ENCODE assay signal across 8 cellular contexts in the genomic region with DNA sequence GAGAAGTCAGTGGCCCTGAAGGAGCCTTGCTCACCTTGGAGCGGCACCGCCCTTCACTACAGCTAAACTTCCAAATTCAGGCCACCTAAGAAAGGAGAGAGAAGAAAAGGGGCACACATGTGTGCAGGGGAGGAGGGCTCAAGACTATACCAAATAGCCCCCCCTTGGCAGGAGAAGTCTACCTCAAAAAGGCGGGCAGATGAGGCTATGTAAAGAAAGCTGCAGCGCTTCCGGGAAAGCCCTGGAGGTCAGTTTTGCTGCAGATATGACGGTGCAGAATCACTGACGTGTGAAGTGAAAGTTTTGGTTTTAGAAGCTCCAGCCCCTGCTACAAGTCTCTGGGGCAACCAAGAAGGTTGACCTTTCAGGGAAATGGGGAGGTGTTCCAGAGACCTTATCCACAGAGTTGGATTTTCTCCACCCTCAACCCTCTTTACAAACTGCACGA. TPM values are rescaled to one million over a fixed set of nuclear protein-coding genes. Genes with fewer than 3 reads are reported as not detected.
DNase-seq lines count a peak whose midpoint lies in the region; ATAC-seq, FAIRE-seq and TF ChIP-seq lines count a peak whose summit lies in the region.

No MANE protein-coding gene starts in this region.

- peak; percentile 31 for ATAC-seq in HG03175 (IDR thresholded peaks at IDR 0.05; ENCODE audit: unreplicated experiment)
- ATAC-seq in stimulated activated naive CD8-positive, alpha-beta T cell treated with anti-CD3 and anti-CD28 coated beads, Interleukin-15, Interleukin-2, amounts not matched to agents 100 U/mL and 50 U/mL, for 24 hours: peak; percentile 2
- no peak for ATAC-seq in GM18505 (IDR thresholded peaks at IDR 0.05; ENCODE audit: unreplicated experiment)

- H3K4me1 Mint-ChIP-seq in activated CD4-positive, alpha-beta T cell treated with anti-CD3 and anti-CD28 coated beads, Interleukin-2, amount 10 ng/mL, durations not matched to agents 24 days and 14 days: peaks cover 57% of the 10 kb centered on the region
- peaks cover 93% of the 10 kb centered on the region for H3K4me1 Mint-ChIP-seq in dendritic cell treated with granulocyte-macrophage colony-stimulating factor and Interleukin-4, amounts not matched to agents 40 ng/mL and 50 ng/mL, for 4 days (ENCODE audit: low read depth)

- peaks cover 16% of the 10 kb centered on the region for H3K36me3 Mint-ChIP-seq in activated CD4-positive, alpha-beta T cell treated with anti-CD3 and anti-CD28 coated beads, Interleukin-2, amount 10 ng/mL, durations not matched to agents 24 days and 14 days (ENCODE audit: low read depth)
- peaks cover 10% of the 10 kb centered on the region for H3K36me3 Mint-ChIP-seq in dendritic cell treated with granulocyte-macrophage colony-stimulating factor and Interleukin-4, amounts not matched to agents 40 ng/mL and 50 ng/mL, for 4 days (ENCODE audit: low read depth)

- peak; percentile 81 for DNase-seq in activated CD4-positive, alpha-beta T cell treated with anti-CD3 and anti-CD28 coated beads, Interleukin-2, amount 10 ng/mL, durations not matched to agents 24 days and 14 days
- DNase-seq in activated CD4-positive, alpha-beta T cell treated with anti-CD3 and anti-CD28 coated beads, Interleukin-2, amount 50 U/mL, for 4 hours: no peak
- DNase-seq in stimulated activated naive CD8-positive, alpha-beta T cell treated with anti-CD3 and anti-CD28 coated beads, Interleukin-15, Interleukin-2, amounts not matched to agents 100 U/mL and 50 U/mL, for 24 hours: peak; percentile 64
- DNase-seq in frontal cortex (ENCODE audit: low spot score in 2 of 2) (no peak), epidermal melanocyte (ENCODE audit: insufficient read length, low spot score) (no peak)

- intact Hi-C loops in activated CD4-positive, alpha-beta T cell treated with anti-CD3 and anti-CD28 coated beads, Interleukin-2, amount 10 ng/mL, durations not matched to agents 24 days and 14 days (cut with micrococcal nuclease): no loop called here
- intact Hi-C loops in dendritic cell treated with granulocyte-macrophage colony-stimulating factor and Interleukin-4, amounts not matched to agents 40 ng/mL and 50 ng/mL, for 4 days (cut with micrococcal nuclease): no loop called here

- H3K9me3 Mint-ChIP-seq in activated CD4-positive, alpha-beta T cell treated with anti-CD3 and anti-CD28 coated beads, Interleukin-2, amount 10 ng/mL, durations not matched to agents 24 days and 14 days: no peaks in the 10 kb centered on the region
- H3K9me3 Mint-ChIP-seq in dendritic cell treated with granulocyte-macrophage colony-stimulating factor and Interleukin-4, amounts not matched to agents 40 ng/mL and 50 ng/mL, for 4 days: no peaks in the 10 kb centered on the region

- peaks cover 2% of the 10 kb centered on the region for H3K27me3 Mint-ChIP-seq in activated CD4-positive, alpha-beta T cell treated with anti-CD3 and anti-CD28 coated beads, Interleukin-2, amount 10 ng/mL, durations not matched to agents 24 days and 14 days
- H3K27me3 Mint-ChIP-seq in dendritic cell treated with granulocyte-macrophage colony-stimulating factor and Interleukin-4, amounts not matched to agents 40 ng/mL and 50 ng/mL, for 4 days: no peaks in the 10 kb centered on the region

- H3K4me3 Mint-ChIP-seq in activated CD4-positive, alpha-beta T cell treated with anti-CD3 and anti-CD28 coated beads, Interleukin-2, amount 10 ng/mL, durations not matched to agents 24 days and 14 days: peak overlapping the region; percentile 91
- H3K4me3 Mint-ChIP-seq in dendritic cell treated with granulocyte-macrophage colony-stimulating factor and Interleukin-4, amounts not matched to agents 40 ng/mL and 50 ng/mL, for 4 days: peak overlapping the region; percentile 30

- peak overlapping the region; percentile 96 for H3K27ac Mint-ChIP-seq in activated CD4-positive, alpha-beta T cell treated with anti-CD3 and anti-CD28 coated beads, Interleukin-2, amount 10 ng/mL, durations not matched to agents 24 days and 14 days
- peak overlapping the region; percentile 70 for H3K27ac Mint-ChIP-seq in dendritic cell treated with granulocyte-macrophage colony-stimulating factor and Interleukin-4, amounts not matched to agents 40 ng/mL and 50 ng/mL, for 4 days

- no peak for FAIRE-seq in frontal cortex (lab: Jason Lieb, UNC)

- no peak for TF ChIP-seq POLR2A in GM18505 (IDR thresholded peaks at IDR 0.05; ENCODE audit: borderline replicate concordance, extremely low read depth, insufficient read depth, insufficient read length)

RNA-seq across cellular contexts. Expression of a gene that starts 48.2 kb away (rescaled TPM):
- 29.7 and 30.4 TPM in 2 replicates for total RNA-seq in activated CD4-positive, alpha-beta T cell treated with anti-CD3 and anti-CD28 coated beads, Interleukin-2, amount 10 ng/mL, durations not matched to agents 24 days and 14 days
- total RNA-seq in frontal cortex: 70.5 TPM

Comparison
In these comparisons a context has a peak if more than half of its experiments do, and no peak if none do; other contexts are left out.
1. DNase-seq: peak in activated CD4-positive, alpha-beta T cell treated with anti-CD3 and anti-CD28 coated beads, Interleukin-2, amount 10 ng/mL, durations not matched to agents 24 days and 14 days (single experiment) and stimulated activated naive CD8-positive, alpha-beta T cell treated with anti-CD3 and anti-CD28 coated beads, Interleukin-15, Interleukin-2, amounts not matched to agents 100 U/mL and 50 U/mL, for 24 hours (single experiment); none in activated CD4-positive, alpha-beta T cell treated with anti-CD3 and anti-CD28 coated beads, Interleukin-2, amount 50 U/mL, for 4 hours (0 of 2), frontal cortex (0 of 2) and epidermal melanocyte (single experiment).